In genomic region chr7:34158311-34158710, GRCh38 we compare ENCODE assay signal across 12 cellular contexts.
DNase-seq lines count a peak whose midpoint lies in the region; ATAC-seq and TF ChIP-seq lines count a peak whose summit lies in the region.
"Had no signal": no experiment of that assay in that cellular context is flagged by ENCODE, and none has a peak within 500 bp of the region (broad histone marks: within the 10 kb centered on the region; RNA-seq: fewer than 3 reads in every experiment).

No MANE protein-coding gene starts in this region.

- H3K4me2 ChIP-seq in parathyroid adenoma (ENCODE audit: low read length) = no peak overlapping the region

- WGBS in aorta, 2 donors = 9 to 14% methylated on average over 6 of the region's 6 CpGs

- H3K27me3 ChIP-seq in cardiac muscle cell = no peaks in the 10 kb centered on the region
- no peaks in the 10 kb centered on the region for H3K27me3 ChIP-seq in parathyroid adenoma (ENCODE audit: control insufficient read depth, insufficient read depth, low read length)
- no peaks in the 10 kb centered on the region for H3K27me3 ChIP-seq in aorta (ENCODE audit: control insufficient read depth in 1 of 2, insufficient read depth in 2 of 2, low read length in 1 of 2)

- intact Hi-C loops in Right ventricle myocardium inferior (cut with DNase I) (no loop called here), cardiac septum (cut with DNase I) (loop anchor here (10.0 kb wide), 1 partner anchor 56 kb away; no protein-coding TSS in a partner anchor), aorta (cut with DNase I) (no loop called here)

- TF ChIP-seq CTCF in cardiac muscle cell (IDR thresholded peaks at IDR 0.05; ENCODE audit: low read depth, low read length) = no peak
- TF ChIP-seq CTCF in parathyroid adenoma (IDR thresholded peaks at IDR 0.05) = no peak

- H3K27ac ChIP-seq in cardiac muscle cell (peak overlapping the region; percentile 79), parathyroid adenoma (peak overlapping the region; percentile 37), aorta (ENCODE audit: low read depth in 1 of 2, low read length in 2 of 2) (no peak overlapping the region)

- H3K4me3 ChIP-seq in cardiac muscle cell (no peak overlapping the region), parathyroid adenoma (ENCODE audit: low read depth, low read length) (no peak overlapping the region), aorta (ENCODE audit: low read length in 2 of 2) (no peak overlapping the region)

- DNase-seq in Right ventricle myocardium inferior (ENCODE audit: missing footprints) = no peak
- no peak for DNase-seq in cardiac septum (ENCODE audit: low spot score)
- no peak for DNase-seq in cardiac muscle cell (ENCODE audit: low read depth in 1 of 2, low spot score in 1 of 2)
- DNase-seq in aorta = peak in 1 of 2 donors; percentile 49
- DNase-seq in midbrain (lab: John Stamatoyannopoulos, UW) = no peak
- DNase-seq in COLO829 (ENCODE audit: low spot score) = no peak
- DNase-seq in middle frontal gyrus (ENCODE audit: extremely low spot score, low spot score) = no peak
- DNase-seq: activated naive CD4-positive, alpha-beta T cell; left colon; stimulated activated naive CD4-positive, alpha-beta T cell treated with Interleukin-2 at 50 U/mL for 16 hours; T1000 had no signal

- H3K4me1 ChIP-seq in cardiac muscle cell (ENCODE audit: low read depth) = no peaks in the 10 kb centered on the region
- H3K4me1 ChIP-seq in parathyroid adenoma = peaks cover 6% of the 10 kb centered on the region
- no peaks in the 10 kb centered on the region for H3K4me1 ChIP-seq in aorta (ENCODE audit: control insufficient read depth in 1 of 2, insufficient read depth in 2 of 2, low read length in 2 of 2)

- peak overlapping the region; percentile 66 for H2AFZ ChIP-seq in parathyroid adenoma

- H3K9ac ChIP-seq in parathyroid adenoma = no peak overlapping the region

- peaks cover 8% of the 10 kb centered on the region for H3K36me3 ChIP-seq in cardiac muscle cell
- H3K36me3 ChIP-seq in parathyroid adenoma (ENCODE audit: control insufficient read depth, insufficient read depth, low read length) = no peaks in the 10 kb centered on the region
- H3K36me3 ChIP-seq in aorta (ENCODE audit: control insufficient read depth in 1 of 2, insufficient read depth in 2 of 2, low read length in 1 of 2) = no peaks in the 10 kb centered on the region

- no peaks in the 10 kb centered on the region for H3K79me2 ChIP-seq in parathyroid adenoma

- H3K9me3 ChIP-seq in cardiac muscle cell (ENCODE audit: low read depth) (no peaks in the 10 kb centered on the region), parathyroid adenoma (ENCODE audit: control insufficient read depth, low read length) (no peaks in the 10 kb centered on the region), aorta (ENCODE audit: control insufficient read depth, low read length) (no peaks in the 10 kb centered on the region)

- ATAC-seq in Right ventricle myocardium inferior = peak; percentile 81
- peak; percentile 37 for ATAC-seq in aorta (ENCODE audit: low FRiP score)
- ATAC-seq: left colon had no signal

Comparison
In these comparisons a context has a peak if more than half of its experiments do, and no peak if none do; other contexts are left out.
1. H3K27ac ChIP-seq: peak in cardiac muscle cell (single experiment) and parathyroid adenoma (single experiment); none in aorta (0 of 2).